8 cellular contexts compared by ENCODE assay signal in genomic region chr2:189782221-189782671, GRCh38. TPM values are rescaled to one million over a fixed set of nuclear protein-coding genes. Genes with fewer than 3 reads are reported as not detected.
DNase-seq lines count a peak whose midpoint lies in the region; ATAC-seq and TF ChIP-seq lines count a peak whose summit lies in the region.

No MANE protein-coding gene starts in this region.

- peak overlapping the region; percentile 74 for H3K4me3 Mint-ChIP-seq in Calu3 (ENCODE audit: low read depth, unreplicated experiment)
- H3K4me3 Mint-ChIP-seq in naive thymus-derived CD8-positive, alpha-beta T cell: peak overlapping the region; percentile 5 to 96 (median 92)

- CTCF ChIA-PET in Calu3 (lab: Charles Lee): interaction anchor here (1.6 kb wide), 1 partner anchor 20 kb away, joined by 4 read pairs; the partner anchor contains the start of gene OSGEPL1

- peaks cover 66% of the 10 kb centered on the region for H3K36me3 Mint-ChIP-seq in Calu3 (ENCODE audit: insufficient read depth, unreplicated experiment)
- H3K36me3 Mint-ChIP-seq in naive thymus-derived CD8-positive, alpha-beta T cell: peaks cover 0 to 56% (median 14%) of the 10 kb centered on the region in 3 donors

- peaks cover 17% of the 10 kb centered on the region for H3K4me1 Mint-ChIP-seq in Calu3 (ENCODE audit: low read depth, unreplicated experiment)
- H3K4me1 Mint-ChIP-seq in naive thymus-derived CD8-positive, alpha-beta T cell: peaks cover 29 to 72% (median 62%) of the 10 kb centered on the region in 4 donors

- DNase-seq in Calu3 (no peak), MV-4-11 (lab: John Stamatoyannopoulos, UW) (peak; percentile 89), brain microvascular endothelial cell (no peak), SK-N-DZ (ENCODE audit: low spot score) (no peak), NCI-H774 (lab: John Stamatoyannopoulos, UW) (no peak)
- no peak for DNase-seq in naive thymus-derived CD8-positive, alpha-beta T cell

- TF ChIP-seq CTCF in Calu3 (IDR thresholded peaks at IDR 0.05; ENCODE audit: unreplicated experiment) (no peak), brain microvascular endothelial cell (IDR thresholded peaks at IDR 0.05; ENCODE audit: low read depth, low read length, missing control alignments) (no peak)

- no peak for ATAC-seq in naive thymus-derived CD8-positive, alpha-beta T cell
- ATAC-seq in HG03139 (IDR thresholded peaks at IDR 0.05; ENCODE audit: unreplicated experiment) (no peak), GM21786 (IDR thresholded peaks at IDR 0.05; ENCODE audit: unreplicated experiment) (no peak)

- H3K36me3 ChIP-seq in brain microvascular endothelial cell (replicated peaks): peaks cover 30% of the 10 kb centered on the region

- H3K4me3 ChIP-seq in brain microvascular endothelial cell (ENCODE audit: low read depth, low read length): peak overlapping the region; percentile 15

- in situ Hi-C loops in brain microvascular endothelial cell (cut with HindIII; ENCODE audit: low pct_ligation_motif_present, low sequenced_read_pairs): no loop called here

- intact Hi-C loops in Calu3 (cut with micrococcal nuclease; ENCODE audit: unreplicated experiment): no loop called here

- H3K9me3 Mint-ChIP-seq in Calu3 (ENCODE audit: low read depth, unreplicated experiment): no peaks in the 10 kb centered on the region
- H3K9me3 Mint-ChIP-seq in naive thymus-derived CD8-positive, alpha-beta T cell: no peaks in the 10 kb centered on the region

- POLR2A ChIA-PET in naive thymus-derived CD8-positive, alpha-beta T cell (lab: Charles Lee): interaction anchor here (0.6 to 1.2 kb wide), 2 partner anchors 8 to 201 kb away, joined by 3 read pairs; partner anchors contain the start of gene SLC40A1

- H3K27ac ChIP-seq in brain microvascular endothelial cell: peak overlapping the region; percentile 18

- BruUV-seq in Calu3 (replicated peaks; lab: Mats Ljungman, UMichigan): no TSS peak

- no peaks in the 10 kb centered on the region for H3K27me3 Mint-ChIP-seq in Calu3 (ENCODE audit: unreplicated experiment)
- no peaks in the 10 kb centered on the region for H3K27me3 Mint-ChIP-seq in naive thymus-derived CD8-positive, alpha-beta T cell

- no peaks in the 10 kb centered on the region for H3K27me3 ChIP-seq in brain microvascular endothelial cell (replicated peaks)

- peak overlapping the region; percentile 5 for H3K27ac Mint-ChIP-seq in Calu3 (ENCODE audit: unreplicated experiment)
- H3K27ac Mint-ChIP-seq in naive thymus-derived CD8-positive, alpha-beta T cell: peak overlapping the region in 7 of 10 donors; percentile 37 to 97 (median 77)

RNA-seq across cellular contexts. Expression of gene ORMDL1, which starts 1.9 kb away (rescaled TPM):
- total RNA-seq in Calu3 (2022): 58.4 TPM in 2 replicates
- 100 to 1,000 TPM; 191 to 206 TPM for total RNA-seq in naive thymus-derived CD8-positive, alpha-beta T cell
- polyA plus RNA-seq in naive thymus-derived CD8-positive, alpha-beta T cell: 10 to 100 TPM; 71.3 to 80.4 (median 78.5) TPM
- polyA plus RNA-seq in SK-N-DZ (2014; cell fraction: cytosol; rRNA removed): 88.3 and 94.2 TPM in 2 replicates
- polyA plus RNA-seq in SK-N-DZ (2014; cell fraction: nucleus; rRNA removed): 234 and 280 TPM in 2 replicates

RNA-seq across cellular contexts. Expression of gene PMS1, which starts 2.0 kb away (rescaled TPM):
- 30.1 and 43.8 TPM in 2 replicates for total RNA-seq in Calu3 (2022)
- total RNA-seq in naive thymus-derived CD8-positive, alpha-beta T cell: 10 to 100 TPM; 28.9 to 30.3 TPM
- 10 to 100 TPM; 14.9 to 15.8 (median 15.6) TPM for polyA plus RNA-seq in naive thymus-derived CD8-positive, alpha-beta T cell
- polyA plus RNA-seq in SK-N-DZ (2014; cell fraction: cytosol; rRNA removed): 27.2 and 35.6 TPM in 2 replicates
- polyA plus RNA-seq in SK-N-DZ (2014; cell fraction: nucleus; rRNA removed): 54.3 and 64.5 TPM in 2 replicates

RNA-seq across cellular contexts. Expression of gene OSGEPL1, which starts 19.7 kb away (rescaled TPM):
- 7.5 and 8.6 TPM in 2 replicates for total RNA-seq in Calu3 (2022)
- total RNA-seq in naive thymus-derived CD8-positive, alpha-beta T cell: 10 to 100 TPM; 20.0 to 20.4 TPM
- 10 to 100 TPM; 17.0 to 22.5 (median 18.3) TPM for polyA plus RNA-seq in naive thymus-derived CD8-positive, alpha-beta T cell
- polyA plus RNA-seq in SK-N-DZ (2014; cell fraction: cytosol; rRNA removed): 23.0 and 26.6 TPM in 2 replicates
- polyA plus RNA-seq in SK-N-DZ (2014; cell fraction: nucleus; rRNA removed): 34.5 and 34.6 TPM in 2 replicates
